ENCODE assay signal across 21 cellular contexts in genomic region chr1:111332190-111332589, GRCh38. TPM values are rescaled to one million over a fixed set of nuclear protein-coding genes. Genes with fewer than 3 reads are reported as not detected.
DNase-seq lines count a peak whose midpoint lies in the region; ATAC-seq and TF ChIP-seq lines count a peak whose summit lies in the region.
"Had no signal": no experiment of that assay in that cellular context is flagged by ENCODE, and none has a peak within 500 bp of the region (broad histone marks: within the 10 kb centered on the region; RNA-seq: fewer than 3 reads in every experiment).

No MANE protein-coding gene starts in this region.

- H3K27me3 Mint-ChIP-seq in activated T-helper 17 cell treated with anti-CD3 and anti-CD28 coated beads, Interleukin-2, amount 50 U/mL, for 72 hours: peaks cover 4% of the 10 kb centered on the region
- H3K27me3 Mint-ChIP-seq in CD8-positive, alpha-beta memory T cell: peaks cover 2 to 3% of the 10 kb centered on the region in 2 donors
- H3K27me3 Mint-ChIP-seq: T-helper 17 cell had no signal

- no peaks in the 10 kb centered on the region for H3K36me3 ChIP-seq in CD8-positive, alpha-beta memory T cell (ENCODE audit: insufficient read depth, low read length)
- H3K36me3 ChIP-seq: ovary, sigmoid colon had no signal

- H3K9me3 ChIP-seq in CD8-positive, alpha-beta memory T cell (ENCODE audit: low read length): no peaks in the 10 kb centered on the region
- H3K9me3 ChIP-seq: ovary had no signal

- intact Hi-C loops in left cardiac atrium (cut with DNase I): loop anchor here in 1 of 2 donors (10.0 kb wide), 1 partner anchor 107 kb away; the partner anchor contains the start of gene CHI3L2

- no peak overlapping the region for H3K4me3 ChIP-seq in CD8-positive, alpha-beta memory T cell (ENCODE audit: low read length)
- H3K4me3 ChIP-seq: ovary, sigmoid colon had no signal

- POLR2A ChIA-PET in CD8-positive, alpha-beta memory T cell (lab: Charles Lee): no interaction called here

- H3K27ac Mint-ChIP-seq in activated T-helper 17 cell treated with anti-CD3 and anti-CD28 coated beads, Interleukin-2, amount 50 U/mL, for 72 hours: no peak overlapping the region
- no peak overlapping the region for H3K27ac Mint-ChIP-seq in CD8-positive, alpha-beta memory T cell
- H3K27ac Mint-ChIP-seq: T-helper 17 cell had no signal

- H3K4me3 Mint-ChIP-seq in activated T-helper 17 cell treated with anti-CD3 and anti-CD28 coated beads, Interleukin-2, amount 50 U/mL, for 72 hours: no peak overlapping the region
- no peak overlapping the region for H3K4me3 Mint-ChIP-seq in CD8-positive, alpha-beta memory T cell
- H3K4me3 Mint-ChIP-seq: T-helper 17 cell had no signal

- ATAC-seq in GM18499 (IDR thresholded peaks at IDR 0.05; ENCODE audit: insufficient read depth, unreplicated experiment) (peak; percentile 75), GM19463 (IDR thresholded peaks at IDR 0.05; ENCODE audit: unreplicated experiment) (peak; percentile 86), HG02973 (IDR thresholded peaks at IDR 0.05; ENCODE audit: unreplicated experiment) (peak; percentile 63), SK-N-SH treated with all-trans-retinoic acid at 6 μM for 48 hours (no peak), left cardiac atrium (no peak)
- peak; percentile 53 for ATAC-seq in activated T-helper 17 cell treated with anti-CD3 and anti-CD28 coated beads, Interleukin-2, amount 50 U/mL, for 72 hours (replicated peaks)
- ATAC-seq: left ventricle myocardium superior, T-helper 17 cell had no signal

- no peaks in the 10 kb centered on the region for H3K36me3 Mint-ChIP-seq in activated T-helper 17 cell treated with anti-CD3 and anti-CD28 coated beads, Interleukin-2, amount 50 U/mL, for 72 hours (ENCODE audit: low read depth)
- H3K36me3 Mint-ChIP-seq in CD8-positive, alpha-beta memory T cell: peaks cover 5 to 47% (median 13%) of the 10 kb centered on the region in 3 donors

- no peak overlapping the region for H3K27ac ChIP-seq in CD8-positive, alpha-beta memory T cell (ENCODE audit: low read depth, low read length)
- H3K27ac ChIP-seq: ovary, sigmoid colon had no signal

- peaks cover 19% of the 10 kb centered on the region for H3K9me3 Mint-ChIP-seq in activated T-helper 17 cell treated with anti-CD3 and anti-CD28 coated beads, Interleukin-2, amount 50 U/mL, for 72 hours
- H3K9me3 Mint-ChIP-seq in CD8-positive, alpha-beta memory T cell: peaks cover 25 to 51% (median 38%) of the 10 kb centered on the region in 5 donors

- CTCF ChIA-PET in CD8-positive, alpha-beta memory T cell (lab: Charles Lee): interaction anchor here (1.5 to 3.3 kb wide), 3 partner anchors 109 to 301 kb away, joined by 3 to 17 read pairs (median 16); no protein-coding TSS in a partner anchor

- H3K27me3 ChIP-seq in CD8-positive, alpha-beta memory T cell (ENCODE audit: insufficient read depth, low read length, poor library complexity, severe bottlenecking): no peaks in the 10 kb centered on the region
- H3K27me3 ChIP-seq: ovary, sigmoid colon had no signal

- no peaks in the 10 kb centered on the region for H3K4me1 Mint-ChIP-seq in activated T-helper 17 cell treated with anti-CD3 and anti-CD28 coated beads, Interleukin-2, amount 50 U/mL, for 72 hours
- peaks cover 4 to 14% (median 5%) of the 10 kb centered on the region in 3 donors for H3K4me1 Mint-ChIP-seq in CD8-positive, alpha-beta memory T cell

- peaks cover 4% of the 10 kb centered on the region for H3K4me1 ChIP-seq in CD8-positive, alpha-beta memory T cell (ENCODE audit: insufficient read depth, low read length)
- H3K4me1 ChIP-seq: sigmoid colon had no signal

- no peak for DNase-seq in CD8-positive, alpha-beta memory T cell
- DNase-seq in left cardiac atrium: no peak
- DNase-seq in Kasumi-1 (lab: John Stamatoyannopoulos, UW): no peak
- DNase-seq: activated naive CD4-positive, alpha-beta T cell; IMR-90; left ventricle myocardium superior; MV-4-11; NCI-H2029; NCI-H524; ovary; SHP77 treated with DMSO at 0.1 percent for 48 hours; sigmoid colon; T-helper 17 cell had no signal

TF ChIP-seq in SK-N-SH treated with all-trans-retinoic acid at 6 μM for 48 hours, 23 proteins besides CTCF, POLR2A, EP300 and RAD21:
- no peak for TF ChIP-seq CSDC2 (CRISPR knock-in tag; IDR thresholded peaks at IDR 0.05)
- TF ChIP-seq POU6F1 (CRISPR knock-in tag; IDR thresholded peaks at IDR 0.05; ENCODE audit: borderline replicate concordance, low read depth): no peak
- TF ChIP-seq ZC3H10 (CRISPR knock-in tag; IDR thresholded peaks at IDR 0.05): no peak
- no peak for TF ChIP-seq CREB5 (CRISPR knock-in tag; IDR thresholded peaks at IDR 0.05; ENCODE audit: low read depth)
- no peak for TF ChIP-seq CSRNP3 (CRISPR knock-in tag; IDR thresholded peaks at IDR 0.05)
- no peak for TF ChIP-seq BACH2 (CRISPR knock-in tag; IDR thresholded peaks at IDR 0.05; ENCODE audit: borderline replicate concordance)
- no peak for TF ChIP-seq TSHZ2 (CRISPR knock-in tag; IDR thresholded peaks at IDR 0.05)
- TF ChIP-seq ISL1 (CRISPR knock-in tag; IDR thresholded peaks at IDR 0.05): no peak

RNA-seq across cellular contexts. Expression of gene CHIA, which starts 41.5 kb away (rescaled TPM):
- not detected for total RNA-seq in activated T-helper 17 cell treated with anti-CD3 and anti-CD28 coated beads, Interleukin-2, amount 50 U/mL, for 72 hours
- not detected for total RNA-seq in CD8-positive, alpha-beta memory T cell
- polyA plus RNA-seq in CD8-positive, alpha-beta memory T cell: not detected
- total RNA-seq in left cardiac atrium: not detected
- total RNA-seq: astrocyte, fibroblast of villous mesenchyme, IMR-90, left ventricle myocardium superior, ovary, sigmoid colon, T-helper 17 cell, temporal lobe had no signal
- polyA plus RNA-seq: IMR-90, sigmoid colon had no signal

Comparison
In these comparisons a context has a peak if more than half of its experiments do, and no peak if none do; other contexts are left out.
1. ATAC-seq: peak in GM18499 (single experiment), GM19463 (single experiment), HG02973 (single experiment) and activated T-helper 17 cell treated with anti-CD3 and anti-CD28 coated beads, Interleukin-2, amount 50 U/mL, for 72 hours (single experiment); none in SK-N-SH treated with all-trans-retinoic acid at 6 μM for 48 hours (single experiment) and left cardiac atrium (0 of 2).